ENCODE assay signal across 9 cellular contexts in genomic region chr5:134592141-134592746, GRCh38. TPM values are rescaled to one million over a fixed set of nuclear protein-coding genes. Genes with fewer than 3 reads are reported as not detected.
A peak's percentile ranks its signal among the peaks of the same experiment; 100 is the strongest.
DNase-seq lines count a peak whose midpoint lies in the region; ATAC-seq, FAIRE-seq and TF ChIP-seq lines count a peak whose summit lies in the region.
"Had no signal": no experiment of that assay in that cellular context is flagged by ENCODE, and none has a peak within 500 bp of the region (broad histone marks: within the 10 kb centered on the region; RNA-seq: fewer than 3 reads in every experiment).

No MANE protein-coding gene starts in this region.

- H3K79me1 ChIP-seq in trophoblast cell (ENCODE audit: low read length) = no peaks in the 10 kb centered on the region

- peak; percentile 58 for ATAC-seq in gastroesophageal sphincter
- ATAC-seq in GM19395 (IDR thresholded peaks at IDR 0.05; ENCODE audit: unreplicated experiment) = no peak
- ATAC-seq in HG03280 (IDR thresholded peaks at IDR 0.05; ENCODE audit: unreplicated experiment) = no peak

- H3K4me1 ChIP-seq in NT2/D1 (ENCODE audit: insufficient read depth, insufficient read length) (peaks cover 18% of the 10 kb centered on the region), gastroesophageal sphincter (peaks cover 0 to 18% (median 5%) of the 10 kb centered on the region in 3 donors), trophoblast cell (ENCODE audit: control insufficient read depth in 1 of 2, insufficient read depth in 2 of 2, low read length in 2 of 2) (no peaks in the 10 kb centered on the region)

- H2BK5ac ChIP-seq in trophoblast cell (ENCODE audit: low read depth, low read length, poor library complexity) = no peak overlapping the region

- H3K9me3 ChIP-seq in NT2/D1 (ENCODE audit: insufficient read depth, low read length) (no peaks in the 10 kb centered on the region), gastroesophageal sphincter (no peaks in the 10 kb centered on the region), trophoblast cell (ENCODE audit: insufficient read depth, low read depth, low read length) (no peaks in the 10 kb centered on the region)

- TF ChIP-seq POLR2A in gastroesophageal sphincter (IDR thresholded peaks at IDR 0.05) = no peak

- H3K14ac ChIP-seq in trophoblast cell (ENCODE audit: low read length) = no peak overlapping the region

- no peak for TF ChIP-seq CTCF in gastroesophageal sphincter (IDR thresholded peaks at IDR 0.05)

- no peak for DNase-seq in GM19239 (ENCODE audit: insufficient read length, low spot score)
- peak; percentile 59 for DNase-seq in NT2/D1 (ENCODE audit: low read depth, low spot score)
- DNase-seq in trophoblast cell = no peak
- DNase-seq in NCI-H1694 (lab: John Stamatoyannopoulos, UW) = no peak
- no peak for DNase-seq in stimulated activated CD4-positive, alpha-beta T cell treated with anti-CD3 and anti-CD28 coated beads, Interleukin-15, amount 100 ng/mL, for 24 hours
- DNase-seq: T-helper 1 cell had no signal

- H4K12ac ChIP-seq in trophoblast cell (ENCODE audit: low read depth, low read length) = no peak overlapping the region

- no peak overlapping the region for H4K91ac ChIP-seq in trophoblast cell (ENCODE audit: low read depth, low read length)

- peak overlapping the region; percentile 19 for H2AFZ ChIP-seq in trophoblast cell (ENCODE audit: insufficient read depth, low read length, poor library complexity)

- no peak overlapping the region for H3K23ac ChIP-seq in trophoblast cell (ENCODE audit: low read length)

- H3K4me3 ChIP-seq in NT2/D1 (ENCODE audit: insufficient read length, low read depth) = no peak overlapping the region
- H3K4me3 ChIP-seq in gastroesophageal sphincter = no peak overlapping the region
- H3K4me3 ChIP-seq in trophoblast cell (ENCODE audit: low read depth, low read length) = no peak overlapping the region

- peak overlapping the region; percentile 4 for H3K9ac ChIP-seq in NT2/D1 (ENCODE audit: insufficient read length, low read depth)
- no peak overlapping the region for H3K9ac ChIP-seq in trophoblast cell (ENCODE audit: low read length)

- H3K4me2 ChIP-seq in trophoblast cell (ENCODE audit: low read length) = no peak overlapping the region

- H2AK5ac ChIP-seq in trophoblast cell (ENCODE audit: low read length) = no peak overlapping the region

- 32 to 79% methylated on average over 2 to 3 of the region's 7 CpGs for WGBS in gastroesophageal sphincter (ENCODE audit: low coverage in 1 of 2), 2 donors
- WGBS in trophoblast cell (ENCODE audit: extremely low coverage, insufficient coverage, insufficient read length) = no CpG with 5 or more reads among the region's 7 CpGs

- no peak overlapping the region for H3K18ac ChIP-seq in trophoblast cell (ENCODE audit: low read length)

- no peak overlapping the region for H2BK12ac ChIP-seq in trophoblast cell (ENCODE audit: low read length)

- TF ChIP-seq EP300 in gastroesophageal sphincter (IDR thresholded peaks at IDR 0.05) = no peak

- H2BK120ac ChIP-seq in trophoblast cell (ENCODE audit: insufficient read depth, low read length, poor library complexity) = no peak overlapping the region

- H3K36me3 ChIP-seq in NT2/D1 (ENCODE audit: insufficient read depth, insufficient read length, low read length) (no peaks in the 10 kb centered on the region), gastroesophageal sphincter (no peaks in the 10 kb centered on the region), trophoblast cell (ENCODE audit: control insufficient read depth in 1 of 2, insufficient read depth in 2 of 2, low read length in 2 of 2) (no peaks in the 10 kb centered on the region)

- no peaks in the 10 kb centered on the region for H3K79me2 ChIP-seq in trophoblast cell (ENCODE audit: control insufficient read depth, insufficient read depth, low read length, poor library complexity)

- H3K27ac ChIP-seq in gastroesophageal sphincter = peak overlapping the region in 3 of 4 donors; percentile 35 to 56 (median 37)
- no peak overlapping the region for H3K27ac ChIP-seq in trophoblast cell (ENCODE audit: low read depth, low read length)

- H4K8ac ChIP-seq in trophoblast cell (ENCODE audit: low read depth, low read length) = peak overlapping the region; percentile 36

- no peak overlapping the region for H3K4ac ChIP-seq in trophoblast cell (ENCODE audit: low read depth, low read length)

- H3K27me3 ChIP-seq in NT2/D1 (ENCODE audit: insufficient read depth, insufficient read length) (no peaks in the 10 kb centered on the region), gastroesophageal sphincter (no peaks in the 10 kb centered on the region), trophoblast cell (ENCODE audit: insufficient read depth, low read length) (no peaks in the 10 kb centered on the region)

- FAIRE-seq in GM19239 (lab: Jason Lieb, UNC) = peak; percentile 44

RNA-seq across cellular contexts. Expression of gene SAR1B, which starts 40.4 kb away (rescaled TPM):
- 10 to 100 TPM; 40.1 to 45.0 (median 41.8) TPM for total RNA-seq in gastroesophageal sphincter
- 43.0 and 44.4 TPM in 2 replicates for polyA plus RNA-seq in trophoblast cell (2013)

RNA-seq across cellular contexts. Expression of gene SEC24A, which starts 56.3 kb away (rescaled TPM):
- 10 to 100 TPM; 13.0 to 18.3 (median 14.7) TPM for total RNA-seq in gastroesophageal sphincter
- 61.9 and 65.9 TPM in 2 replicates for polyA plus RNA-seq in trophoblast cell (2013)
